In genomic region chr9:112332977-112333638, GRCh38 we compare ENCODE assay signal across 8 cellular contexts. TPM values are rescaled to one million over a fixed set of nuclear protein-coding genes. Genes with fewer than 3 reads are reported as not detected.
A peak's percentile ranks its signal among the peaks of the same experiment; 100 is the strongest.
DNase-seq lines count a peak whose midpoint lies in the region; ATAC-seq and TF ChIP-seq lines count a peak whose summit lies in the region.

Gene PTBP3 (minus strand): TSS chr9:112333619. CDS start chr9:112297865, 35,754 bp downstream.

- DNase-seq in NCI-H524 (lab: John Stamatoyannopoulos, UW) (peak; percentile 77 to 82), NCI-H524 treated with DMSO at 0.1 percent for 48 hours (lab: John Stamatoyannopoulos, UW) (no peak), NCI-H2107 (lab: John Stamatoyannopoulos, UW) (peak; percentile 43), chondrocyte (ENCODE audit: low spot score) (peak; percentile 92)
- peak; percentile 50 to 61 for DNase-seq in activated CD4-positive, alpha-beta T cell treated with anti-CD3 and anti-CD28 coated beads for 24 hours (ENCODE audit: low read depth in 2 of 2)
- peak; percentile 75 for DNase-seq in stimulated activated CD4-positive, alpha-beta T cell treated with anti-CD3 and anti-CD28 coated beads, Interleukin-1b, Interleukin-23, amount 100 ng/mL, for 48 hours

- H3K4me1 Mint-ChIP-seq in chondrocyte (ENCODE audit: low read depth), result peaks cover 36% of the 10 kb centered on the region

- no peaks in the 10 kb centered on the region for H3K9me3 Mint-ChIP-seq in chondrocyte (ENCODE audit: low read depth)

- H3K27me3 ChIP-seq in layer of hippocampus (ENCODE audit: control insufficient read depth, insufficient read depth, low read length), result no peaks in the 10 kb centered on the region

- H3K36me3 Mint-ChIP-seq in chondrocyte (ENCODE audit: low read depth), result no peaks in the 10 kb centered on the region

- peak; percentile 62 for ATAC-seq in HG02885 (IDR thresholded peaks at IDR 0.05; ENCODE audit: poor library complexity, unreplicated experiment)

- peak within 1 kb of the TSS; percentile 93 for H3K4me3 Mint-ChIP-seq in chondrocyte (ENCODE audit: unreplicated experiment)

- peak within 1 kb of the TSS; percentile 94 for H3K27ac ChIP-seq in layer of hippocampus (ENCODE audit: low read depth, low read length)

- H3K27ac Mint-ChIP-seq in chondrocyte (ENCODE audit: unreplicated experiment), result peak within 1 kb of the TSS; percentile 96

- H3K27me3 Mint-ChIP-seq in chondrocyte (ENCODE audit: low read depth), result no peaks in the 10 kb centered on the region

- TF ChIP-seq CTCF in chondrocyte (IDR thresholded peaks at IDR 0.05), result no peak

RNA-seq across cellular contexts. Expression of gene PTBP3, which starts in this region (rescaled TPM):
- total RNA-seq in chondrocyte, result 43.6 to 56.7 TPM (median 55.1 TPM) in 3 replicates
